1 cellular context compared by ENCODE assay signal in genomic region chr6:13406781-13407180, GRCh38.
TF ChIP-seq lines count a peak whose summit lies in the region.

No MANE protein-coding gene starts in this region.

TF ChIP-seq in K562, 482 proteins besides CTCF, POLR2A, EP300 and RAD21 (continued from another document and continues in another):
- TF ChIP-seq RAD51 (IDR thresholded peaks at IDR 0.05; ENCODE audit: borderline replicate concordance, low read depth) (peak; percentile 86), HDGF (IDR thresholded peaks at IDR 0.05) (no peak), BCOR (IDR thresholded peaks at IDR 0.05) (no peak), ESRRA (IDR thresholded peaks at IDR 0.05; ENCODE audit: borderline replicate concordance, low read depth) (0 out of 2 replicates have a peak, but pooled peaks have one; percentile 24), ZC3H4 (CRISPR knock-in tag; IDR thresholded peaks at IDR 0.05; ENCODE audit: borderline replicate concordance) (no peak), KLF6 (CRISPR knock-in tag; IDR thresholded peaks at IDR 0.05; ENCODE audit: borderline replicate concordance) (no peak), L3MBTL2 (IDR thresholded peaks at IDR 0.05) (0 out of 2 replicates have a peak, but pooled peaks have one; percentile 23), KLF16 (IDR thresholded peaks at IDR 0.05) (no peak), BCL6 (CRISPR knock-in tag; IDR thresholded peaks at IDR 0.05) (no peak), TCF3 (CRISPR knock-in tag; IDR thresholded peaks at IDR 0.05) (no peak), FOXA3 (CRISPR knock-in tag; conservative IDR thresholded peaks at IDR 0.05 in 1 of 2, IDR thresholded peaks at IDR 0.05 in 1 of 2) (peak in 1 of 2 experiments; percentile 25; a peak in 1 of 4 replicates), SPI1 (IDR thresholded peaks at IDR 0.05; ENCODE audit: borderline replicate concordance, low read depth, low read length) (peak; percentile 62; the same call in 1 of the 2 replicates), HDAC1 (IDR thresholded peaks at IDR 0.05) (no peak), BMI1 (IDR thresholded peaks at IDR 0.05; ENCODE audit: low read length) (no peak), SMAD1 (IDR thresholded peaks at IDR 0.05; ENCODE audit: low read depth, low read length, partially characterized antibody) (no peak), GABPB2 (CRISPR knock-in tag; conservative IDR thresholded peaks at IDR 0.05) (no peak), ZBTB8A (IDR thresholded peaks at IDR 0.05; ENCODE audit: partially characterized antibody) (no peak), ZKSCAN8 (CRISPR knock-in tag; IDR thresholded peaks at IDR 0.05) (0 out of 2 replicates have a peak, but pooled peaks have one; percentile 19), PHF20 (IDR thresholded peaks at IDR 0.05; ENCODE audit: partially characterized antibody) (no peak), MLLT1 (IDR thresholded peaks at IDR 0.05) (no peak), FOSL1 (tag; conservative IDR thresholded peaks at IDR 0.05) (no peak), BACH1 (tag; IDR thresholded peaks at IDR 0.05) (no peak), DACH1 (IDR thresholded peaks at IDR 0.05; ENCODE audit: partially characterized antibody) (no peak), CBX1 (IDR thresholded peaks at IDR 0.05; ENCODE audit: low read depth) (no peak), USF2 (CRISPR knock-in tag; IDR thresholded peaks at IDR 0.05) (peak; percentile 97), TFAP4 (CRISPR knock-in tag; IDR thresholded peaks at IDR 0.05; ENCODE audit: borderline replicate concordance) (no peak), TFAM (CRISPR knock-in tag; conservative IDR thresholded peaks at IDR 0.05) (no peak), CHD2 (IDR thresholded peaks at IDR 0.05; ENCODE audit: low read depth, low read length) (no peak), ZNF644 (tag; IDR thresholded peaks at IDR 0.05; ENCODE audit: low read depth) (no peak), ZSCAN32 (CRISPR knock-in tag; IDR thresholded peaks at IDR 0.05) (no peak), JUNB (CRISPR knock-in tag; conservative IDR thresholded peaks at IDR 0.05) (no peak), ZNF431 (CRISPR knock-in tag; IDR thresholded peaks at IDR 0.05) (no peak), SIRT6 (IDR thresholded peaks at IDR 0.05; ENCODE audit: low read depth, low read length) (no peak), ZNF316 (IDR thresholded peaks at IDR 0.05) (no peak), ZNF511 (CRISPR knock-in tag; IDR thresholded peaks at IDR 0.05) (no peak), ZNF592 (IDR thresholded peaks at IDR 0.05) (0 out of 2 replicates have a peak, but pooled peaks have one; percentile 11), SNRNP70 (optimal IDR thresholded peaks at IDR 0.05; ENCODE audit: low read depth, low read length) (no peak), ZNF121 (CRISPR knock-in tag; conservative IDR thresholded peaks at IDR 0.05) (no peak), ZNF175 (CRISPR knock-in tag; IDR thresholded peaks at IDR 0.05; ENCODE audit: low read depth) (no peak), HCFC1 (IDR thresholded peaks at IDR 0.05; ENCODE audit: low read depth, low read length) (peak; percentile 87), ID3 (CRISPR knock-in tag; IDR thresholded peaks at IDR 0.05) (no peak), ID3 (tag; IDR thresholded peaks at IDR 0.05) (no peak), THRAP3 (IDR thresholded peaks at IDR 0.05; ENCODE audit: borderline replicate concordance) (no peak), PURB (CRISPR knock-in tag; IDR thresholded peaks at IDR 0.05; ENCODE audit: low read depth) (no peak)
- TF ChIP-seq, protein P1, sequence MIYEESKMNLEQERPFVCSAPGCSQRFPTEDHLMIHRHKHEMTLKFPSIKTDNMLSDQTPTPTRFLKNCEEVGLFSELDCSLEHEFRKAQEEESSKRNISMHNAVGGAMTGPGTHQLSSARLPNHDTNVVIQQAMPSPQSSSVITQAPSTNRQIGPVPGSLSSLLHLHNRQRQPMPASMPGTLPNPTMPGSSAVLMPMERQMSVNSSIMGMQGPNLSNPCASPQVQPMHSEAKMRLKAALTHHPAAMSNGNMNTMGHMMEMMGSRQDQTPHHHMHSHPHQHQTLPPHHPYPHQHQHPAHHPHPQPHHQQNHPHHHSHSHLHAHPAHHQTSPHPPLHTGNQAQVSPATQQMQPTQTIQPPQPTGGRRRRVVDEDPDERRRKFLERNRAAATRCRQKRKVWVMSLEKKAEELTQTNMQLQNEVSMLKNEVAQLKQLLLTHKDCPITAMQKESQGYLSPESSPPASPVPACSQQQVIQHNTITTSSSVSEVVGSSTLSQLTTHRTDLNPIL (CRISPR knock-in tag; IDR thresholded peaks at IDR 0.05): no peak
- TF ChIP-seq, protein P2, sequence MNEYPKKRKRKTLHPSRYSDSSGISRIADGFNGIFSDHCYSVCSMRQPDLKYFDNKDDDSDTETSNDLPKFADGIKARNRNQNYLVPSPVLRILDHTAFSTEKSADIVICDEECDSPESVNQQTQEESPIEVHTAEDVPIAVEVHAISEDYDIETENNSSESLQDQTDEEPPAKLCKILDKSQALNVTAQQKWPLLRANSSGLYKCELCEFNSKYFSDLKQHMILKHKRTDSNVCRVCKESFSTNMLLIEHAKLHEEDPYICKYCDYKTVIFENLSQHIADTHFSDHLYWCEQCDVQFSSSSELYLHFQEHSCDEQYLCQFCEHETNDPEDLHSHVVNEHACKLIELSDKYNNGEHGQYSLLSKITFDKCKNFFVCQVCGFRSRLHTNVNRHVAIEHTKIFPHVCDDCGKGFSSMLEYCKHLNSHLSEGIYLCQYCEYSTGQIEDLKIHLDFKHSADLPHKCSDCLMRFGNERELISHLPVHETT (CRISPR knock-in tag; conservative IDR thresholded peaks at IDR 0.05 in 1 of 2, IDR thresholded peaks at IDR 0.05 in 1 of 2): peak in 1 of 2 experiments; percentile 4; a peak in 1 of 4 replicates
- TF ChIP-seq, protein P3, sequence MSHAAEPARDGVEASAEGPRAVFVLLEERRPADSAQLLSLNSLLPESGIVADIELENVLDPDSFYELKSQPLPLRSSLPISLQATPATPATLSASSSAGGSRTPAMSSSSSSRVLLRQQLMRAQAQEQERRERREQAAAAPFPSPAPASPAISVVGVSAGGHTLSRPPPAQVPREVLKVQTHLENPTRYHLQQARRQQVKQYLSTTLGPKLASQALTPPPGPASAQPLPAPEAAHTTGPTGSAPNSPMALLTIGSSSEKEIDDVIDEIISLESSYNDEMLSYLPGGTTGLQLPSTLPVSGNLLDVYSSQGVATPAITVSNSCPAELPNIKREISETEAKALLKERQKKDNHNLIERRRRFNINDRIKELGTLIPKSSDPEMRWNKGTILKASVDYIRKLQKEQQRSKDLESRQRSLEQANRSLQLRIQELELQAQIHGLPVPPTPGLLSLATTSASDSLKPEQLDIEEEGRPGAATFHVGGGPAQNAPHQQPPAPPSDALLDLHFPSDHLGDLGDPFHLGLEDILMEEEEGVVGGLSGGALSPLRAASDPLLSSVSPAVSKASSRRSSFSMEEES (CRISPR knock-in tag; IDR thresholded peaks at IDR 0.05): no peak
- TF ChIP-seq, protein P4, sequence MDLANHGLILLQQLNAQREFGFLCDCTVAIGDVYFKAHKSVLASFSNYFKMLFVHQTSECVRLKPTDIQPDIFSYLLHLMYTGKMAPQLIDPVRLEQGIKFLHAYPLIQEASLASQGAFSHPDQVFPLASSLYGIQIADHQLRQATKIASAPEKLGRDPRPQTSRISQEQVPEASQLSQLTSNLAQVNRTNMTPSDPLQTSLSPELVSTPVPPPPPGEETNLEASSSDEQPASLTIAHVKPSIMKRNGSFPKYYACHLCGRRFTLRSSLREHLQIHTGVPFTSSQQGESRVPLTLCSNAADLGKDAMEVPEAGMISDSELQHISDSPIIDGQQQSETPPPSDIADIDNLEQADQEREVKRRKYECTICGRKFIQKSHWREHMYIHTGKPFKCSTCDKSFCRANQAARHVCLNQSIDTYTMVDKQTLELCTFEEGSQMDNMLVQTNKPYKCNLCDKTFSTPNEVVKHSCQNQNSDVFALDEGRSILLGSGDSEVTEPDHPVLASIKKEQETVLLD (IDR thresholded peaks at IDR 0.05): no peak
- TF ChIP-seq, protein P5, sequence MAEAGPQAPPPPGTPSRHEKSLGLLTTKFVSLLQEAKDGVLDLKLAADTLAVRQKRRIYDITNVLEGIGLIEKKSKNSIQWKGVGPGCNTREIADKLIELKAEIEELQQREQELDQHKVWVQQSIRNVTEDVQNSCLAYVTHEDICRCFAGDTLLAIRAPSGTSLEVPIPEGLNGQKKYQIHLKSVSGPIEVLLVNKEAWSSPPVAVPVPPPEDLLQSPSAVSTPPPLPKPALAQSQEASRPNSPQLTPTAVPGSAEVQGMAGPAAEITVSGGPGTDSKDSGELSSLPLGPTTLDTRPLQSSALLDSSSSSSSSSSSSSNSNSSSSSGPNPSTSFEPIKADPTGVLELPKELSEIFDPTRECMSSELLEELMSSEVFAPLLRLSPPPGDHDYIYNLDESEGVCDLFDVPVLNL (CRISPR knock-in tag; IDR thresholded peaks at IDR 0.05; ENCODE audit: low read depth): no peak
- TF ChIP-seq, protein P6, sequence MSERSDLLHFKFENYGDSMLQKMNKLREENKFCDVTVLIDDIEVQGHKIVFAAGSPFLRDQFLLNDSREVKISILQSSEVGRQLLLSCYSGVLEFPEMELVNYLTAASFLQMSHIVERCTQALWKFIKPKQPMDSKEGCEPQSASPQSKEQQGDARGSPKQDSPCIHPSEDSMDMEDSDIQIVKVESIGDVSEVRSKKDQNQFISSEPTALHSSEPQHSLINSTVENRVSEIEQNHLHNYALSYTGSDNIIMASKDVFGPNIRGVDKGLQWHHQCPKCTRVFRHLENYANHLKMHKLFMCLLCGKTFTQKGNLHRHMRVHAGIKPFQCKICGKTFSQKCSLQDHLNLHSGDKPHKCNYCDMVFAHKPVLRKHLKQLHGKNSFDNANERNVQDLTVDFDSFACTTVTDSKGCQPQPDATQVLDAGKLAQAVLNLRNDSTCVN (CRISPR knock-in tag; IDR thresholded peaks at IDR 0.05): no peak
- TF ChIP-seq, protein P7, sequence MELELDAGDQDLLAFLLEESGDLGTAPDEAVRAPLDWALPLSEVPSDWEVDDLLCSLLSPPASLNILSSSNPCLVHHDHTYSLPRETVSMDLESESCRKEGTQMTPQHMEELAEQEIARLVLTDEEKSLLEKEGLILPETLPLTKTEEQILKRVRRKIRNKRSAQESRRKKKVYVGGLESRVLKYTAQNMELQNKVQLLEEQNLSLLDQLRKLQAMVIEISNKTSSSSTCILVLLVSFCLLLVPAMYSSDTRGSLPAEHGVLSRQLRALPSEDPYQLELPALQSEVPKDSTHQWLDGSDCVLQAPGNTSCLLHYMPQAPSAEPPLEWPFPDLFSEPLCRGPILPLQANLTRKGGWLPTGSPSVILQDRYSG (tag; conservative IDR thresholded peaks at IDR 0.05; ENCODE audit: low read depth): no peak
